25 cellular contexts compared by ENCODE assay signal in the genomic region with DNA sequence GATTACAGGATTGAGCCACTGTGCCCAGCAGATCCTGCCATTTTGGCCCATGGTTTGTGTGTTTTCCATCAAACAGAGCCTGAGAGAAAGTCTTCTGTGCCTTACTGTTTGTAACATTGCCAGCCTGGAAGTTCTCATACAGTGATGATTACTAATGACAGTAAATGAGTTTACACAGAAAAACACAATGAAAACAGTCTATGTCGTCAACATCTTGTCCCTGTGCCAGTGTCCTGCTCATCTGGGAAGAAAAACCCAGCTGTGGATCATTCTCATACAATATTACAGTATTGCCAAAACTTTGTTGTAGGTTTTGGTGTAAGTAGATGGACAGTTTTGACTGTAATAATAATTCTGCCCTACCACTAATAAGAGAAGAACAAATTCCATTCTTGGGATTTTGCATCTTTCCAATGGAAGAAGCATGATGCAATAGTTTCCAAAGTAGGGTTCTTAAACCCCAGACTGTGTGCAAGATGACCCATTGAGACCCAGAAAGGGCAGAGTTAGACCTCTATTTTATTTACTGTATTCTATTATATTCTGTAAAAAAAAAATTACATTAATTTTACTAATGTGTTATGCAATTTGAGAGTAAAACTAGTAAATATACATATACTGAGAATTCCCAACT.
DNase-seq lines count a peak whose midpoint lies in the region; ATAC-seq and TF ChIP-seq lines count a peak whose summit lies in the region.
"Had no signal": no experiment of that assay in that cellular context is flagged by ENCODE, and none has a peak within 500 bp of the region (broad histone marks: within the 10 kb centered on the region; RNA-seq: fewer than 3 reads in every experiment).

No MANE protein-coding gene starts in this region.

- no peaks in the 10 kb centered on the region for H3K36me3 Mint-ChIP-seq in GM23338 (ENCODE audit: low read depth)
- no peaks in the 10 kb centered on the region for H3K36me3 Mint-ChIP-seq in nephron progenitor cell (ENCODE audit: low read depth)
- H3K36me3 Mint-ChIP-seq: CD4-positive, CD25-positive, alpha-beta regulatory T cell; IgD-negative memory B cell had no signal

- 0 out of 2 replicates have a peak, but pooled peaks cover 5% of the 10 kb centered on the region for H3K9me2 ChIP-seq in GM23338 (ENCODE audit: insufficient read depth)
- H3K9me2 ChIP-seq: SK-N-SH had no signal

- no peak for TF ChIP-seq CTCF in A673 (conservative IDR thresholded peaks at IDR 0.05; ENCODE audit: low read depth, low read length)
- no peak for TF ChIP-seq CTCF in GM23338 (conservative IDR thresholded peaks at IDR 0.05; ENCODE audit: low read depth in 2 of 2)
- no peak for TF ChIP-seq CTCF in fibroblast of pulmonary artery (IDR thresholded peaks at IDR 0.05; ENCODE audit: low read length, missing control alignments)
- TF ChIP-seq CTCF in nephron progenitor cell (IDR thresholded peaks at IDR 0.05) = no peak

- H3K4me3 Mint-ChIP-seq in GM23338 (no peak overlapping the region), nephron progenitor cell (no peak overlapping the region)
- H3K4me3 Mint-ChIP-seq: CD4-positive, CD25-positive, alpha-beta regulatory T cell had no signal

- ATAC-seq in GM23338 (no peak), GM18873 (IDR thresholded peaks at IDR 0.05; ENCODE audit: low FRiP score, unreplicated experiment) (no peak)
- ATAC-seq: A549, GM12878, HCT116 had no signal

- H3K4me2 ChIP-seq in GM23338 = no peak overlapping the region
- H3K4me2 ChIP-seq: A549, PC-9, SK-N-SH had no signal

- H3K9me3 ChIP-seq in A673 (ENCODE audit: low read depth, low read length, poor library complexity, severe bottlenecking) = no peaks in the 10 kb centered on the region
- H3K9me3 ChIP-seq: A549, MG63, SK-N-SH had no signal

- H3K36me3 ChIP-seq in A673 (ENCODE audit: insufficient read depth, low read length, poor library complexity, severe bottlenecking) = no peaks in the 10 kb centered on the region
- no peaks in the 10 kb centered on the region for H3K36me3 ChIP-seq in GM23338 (ENCODE audit: insufficient read depth)
- H3K36me3 ChIP-seq: MG63 had no signal

- no peaks in the 10 kb centered on the region for H3K27me3 ChIP-seq in A673 (replicated peaks; ENCODE audit: insufficient read depth, low read depth, low read length, poor library complexity)
- H3K27me3 ChIP-seq in GM23338 (ENCODE audit: insufficient read depth) = no peaks in the 10 kb centered on the region
- H3K27me3 ChIP-seq: MG63 had no signal

- H3K4me1 Mint-ChIP-seq in GM23338 = peaks cover 12% of the 10 kb centered on the region
- H3K4me1 Mint-ChIP-seq in nephron progenitor cell = peaks cover 29% of the 10 kb centered on the region

- H3K27ac ChIP-seq in A673 (ENCODE audit: low read depth, low read length, poor library complexity, severe bottlenecking) (peak overlapping the region; percentile 100), GM23338 (ENCODE audit: low read depth) (no peak overlapping the region)
- H3K27ac ChIP-seq: A549, PC-9 had no signal

- no peak overlapping the region for H3K4me3 ChIP-seq in A673 (ENCODE audit: low read depth, low read length, poor library complexity, severe bottlenecking)
- H3K4me3 ChIP-seq in GM23338 = no peak overlapping the region
- no peak overlapping the region for H3K4me3 ChIP-seq in fibroblast of pulmonary artery (replicated peaks; ENCODE audit: low read depth, low read length)
- H3K4me3 ChIP-seq: A549, GM12878, MG63, PC-9 had no signal

- H3F3A ChIP-seq in GM23338 (replicated peaks; ENCODE audit: low read depth) = no peaks in the 10 kb centered on the region

- POLR2A ChIA-PET in A673 (lab: Charles Lee; ENCODE audit: low non-redundant PET) = interaction anchor here (0.6 to 0.7 kb wide), 2 partner anchors 729 to 981 kb away, joined by 3 to 4 read pairs; no protein-coding TSS in a partner anchor

- H3K27me3 Mint-ChIP-seq in GM23338 (ENCODE audit: insufficient read depth, low read depth, poor library complexity) = peaks cover 3% of the 10 kb centered on the region
- H3K27me3 Mint-ChIP-seq in nephron progenitor cell (ENCODE audit: low read depth, poor library complexity) = no peaks in the 10 kb centered on the region
- H3K27me3 Mint-ChIP-seq: IgD-negative memory B cell had no signal

- intact Hi-C loops in A673 (cut with micrococcal nuclease; ENCODE audit: unreplicated experiment) = loop anchor here (10.0 kb wide), 1 partner anchor 384 kb away; no protein-coding TSS in a partner anchor

- H3K4me1 ChIP-seq in A673 (ENCODE audit: insufficient read depth, low read length, poor library complexity, severe bottlenecking) (peaks cover 52% of the 10 kb centered on the region), GM23338 (ENCODE audit: insufficient read depth) (no peaks in the 10 kb centered on the region; the same call in 1 of the 2 replicates)
- H3K4me1 ChIP-seq: A549 had no signal

- peak; percentile 43 for DNase-seq in A673 (ENCODE audit: low spot score)
- DNase-seq in GM23338 (ENCODE audit: low spot score) = no peak
- peak; percentile 30 for DNase-seq in SK-N-DZ (ENCODE audit: low spot score)
- DNase-seq in fibroblast of pulmonary artery (ENCODE audit: low read depth) = peak; percentile 23
- no peak for DNase-seq in ureter (ENCODE audit: low spot score)
- no peak for DNase-seq in nephron progenitor cell
- DNase-seq: CD4-positive, CD25-positive, alpha-beta regulatory T cell; DMS79 treated with DMSO at 0.1 percent for 48 hours; GOT3; Karpas-422; MG63; NCI-H1048; NCI-H1417 treated with DMSO at 0.1 percent for 48 hours; NCI-H2171; NCI-H345; NCI-H524; PC-9; RPMI8226; SHP77; SK-N-SH had no signal

- no peaks in the 10 kb centered on the region for H4K20me1 ChIP-seq in GM23338 (replicated peaks; ENCODE audit: insufficient read depth)

- H3K9me3 Mint-ChIP-seq in GM23338 (no peaks in the 10 kb centered on the region; the same call in 2 of the 3 replicates), nephron progenitor cell (peaks cover 3% of the 10 kb centered on the region)

- BruUV-seq in A673 (replicated peaks; lab: Mats Ljungman, UMichigan) = no TSS peak

- H2AFZ ChIP-seq in GM23338 = peak overlapping the region; percentile 59; the same call in 1 of the 2 replicates
- H2AFZ ChIP-seq: PC-9 had no signal

- CTCF ChIA-PET in A673 (lab: Charles Lee) = interaction anchor here (0.7 kb wide), 1 partner anchor 982 kb away, joined by 5 read pairs; no protein-coding TSS in a partner anchor

- no peaks in the 10 kb centered on the region for H3K79me2 ChIP-seq in GM23338 (replicated peaks; ENCODE audit: insufficient read depth)

- H3K27ac Mint-ChIP-seq in GM23338 (no peak overlapping the region), nephron progenitor cell (no peak overlapping the region)
- H3K27ac Mint-ChIP-seq: CD4-positive, CD25-positive, alpha-beta regulatory T cell; IgD-negative memory B cell had no signal

TF ChIP-seq in GM23338, 12 proteins besides CTCF, POLR2A, EP300 and RAD21 (continues in another document):
- TF ChIP-seq ZNF114 (CRISPR knock-in tag; IDR thresholded peaks at IDR 0.05) = no peak
- no peak for TF ChIP-seq STAT1 (IDR thresholded peaks at IDR 0.05; ENCODE audit: unreplicated experiment)
- no peak for TF ChIP-seq JUNB (IDR thresholded peaks at IDR 0.05; ENCODE audit: unreplicated experiment)
- no peak for TF ChIP-seq NANOG (IDR thresholded peaks at IDR 0.05; ENCODE audit: borderline replicate concordance)
- no peak for TF ChIP-seq ETS1 (IDR thresholded peaks at IDR 0.05)
- no peak for TF ChIP-seq CREB1 (CRISPR knock-in tag; IDR thresholded peaks at IDR 0.05; ENCODE audit: low read depth)
- no peak for TF ChIP-seq POLR2AphosphoS5 (IDR thresholded peaks at IDR 0.05; ENCODE audit: low read depth)
- TF ChIP-seq EZH2 (IDR thresholded peaks at IDR 0.05; ENCODE audit: low read depth, unreplicated experiment) = no peak
- no peak for TF ChIP-seq ZNF331 (CRISPR knock-in tag; IDR thresholded peaks at IDR 0.05; ENCODE audit: low read depth)
- no peak for TF ChIP-seq EZH2phosphoT487 (IDR thresholded peaks at IDR 0.05; ENCODE audit: unreplicated experiment)

Comparison
In these comparisons a context has a peak if more than half of its experiments do, and no peak if none do; other contexts are left out.
1. DNase-seq: peak in A673 (single experiment), SK-N-DZ (single experiment) and fibroblast of pulmonary artery (single experiment); none in GM23338 (single experiment), ureter (single experiment) and nephron progenitor cell (single experiment).